8 cellular contexts compared by ENCODE assay signal in genomic region chr3:45995370-45996192, GRCh38. TPM values are rescaled to one million over a fixed set of nuclear protein-coding genes. Genes with fewer than 3 reads are reported as not detected.
DNase-seq lines count a peak whose midpoint lies in the region; ATAC-seq, FAIRE-seq and TF ChIP-seq lines count a peak whose summit lies in the region.

Gene FYCO1, minus strand, starts transcription at chr3:45995824. Its CDS starts 10,914 bp downstream, at chr3:45984910.

- peak within 1 kb of the TSS; percentile 29 for H3K27ac ChIP-seq in smooth muscle cell (ENCODE audit: low read depth)

- no peaks in the 10 kb centered on the region for H4K20me1 ChIP-seq in smooth muscle cell (ENCODE audit: low read depth)

- H3K9me3 ChIP-seq in smooth muscle cell (replicated peaks; ENCODE audit: low read depth): no peaks in the 10 kb centered on the region

- DNase-seq in A172 (ENCODE audit: low spot score): peak; percentile 73
- DNase-seq in NCI-H2227 (lab: John Stamatoyannopoulos, UW; ENCODE audit: unreplicated experiment): peak; percentile 82
- peak; percentile 94 for DNase-seq in WTC11 (ENCODE audit: low spot score)
- peak; percentile 70 for DNase-seq in bronchial epithelial cell (ENCODE audit: low read depth)
- DNase-seq in iPS-NIHi7 (ENCODE audit: extremely low spot score): peak; percentile 97
- peak; percentile 62 for DNase-seq in smooth muscle cell (lab: John Stamatoyannopoulos, UW; ENCODE audit: unreplicated experiment)

- H3K9me3 Mint-ChIP-seq in WTC11: no peaks in the 10 kb centered on the region

- H3K36me3 ChIP-seq in bronchial epithelial cell (ENCODE audit: control insufficient read depth, insufficient read depth, low read length) (no peaks in the 10 kb centered on the region), smooth muscle cell (ENCODE audit: low read depth) (no peaks in the 10 kb centered on the region)

- WGBS in smooth muscle cell (ENCODE audit: low lambda C conversion rate): 5% methylated on average over 48 of the region's 62 CpGs

- peak within 1 kb of the TSS; percentile 81 for H3K4me3 Mint-ChIP-seq in WTC11

- ATAC-seq in HG03064 (IDR thresholded peaks at IDR 0.05; ENCODE audit: low read depth, unreplicated experiment): peak; percentile 84
- ATAC-seq in WTC11: peak; percentile 88

- peak within 1 kb of the TSS; percentile 100 for H3K4me2 ChIP-seq in smooth muscle cell

- no peak for FAIRE-seq in bronchial epithelial cell (lab: Jason Lieb, UNC)

- H3K27me3 ChIP-seq in bronchial epithelial cell (ENCODE audit: control insufficient read depth, insufficient read depth, low read length) (no peaks in the 10 kb centered on the region), smooth muscle cell (ENCODE audit: low read depth) (no peaks in the 10 kb centered on the region)

- POLR2A ChIA-PET in WTC11 (lab: Charles Lee): no interaction called here

- H3K4me1 ChIP-seq in smooth muscle cell (ENCODE audit: low read depth): peaks cover 12% of the 10 kb centered on the region

- H3K27ac Mint-ChIP-seq in WTC11: peak within 1 kb of the TSS; percentile 49; the same call in 1 of the 2 replicates

- peak within 1 kb of the TSS; percentile 83 for H3K9ac ChIP-seq in smooth muscle cell (ENCODE audit: low read depth)

- H3K4me3 ChIP-seq in bronchial epithelial cell (ENCODE audit: low read depth, low read length) (peak within 1 kb of the TSS; percentile 48), smooth muscle cell (peak within 1 kb of the TSS; percentile 96)

- H3F3A ChIP-seq in smooth muscle cell (ENCODE audit: low read depth): no peaks in the 10 kb centered on the region

- CTCF ChIA-PET in WTC11 (lab: Charles Lee): interaction anchor here (1.0 to 2.2 kb wide), 4 partner anchors 57 to 432 kb away, joined by 3 to 13 read pairs (median 6); no protein-coding TSS in a partner anchor

- peaks cover 42% of the 10 kb centered on the region for H3K4me1 Mint-ChIP-seq in WTC11

- peaks cover 6% of the 10 kb centered on the region for H3K79me2 ChIP-seq in smooth muscle cell (ENCODE audit: low read depth)

- H3K36me3 Mint-ChIP-seq in WTC11: peaks cover 6% of the 10 kb centered on the region; the same call in 1 of the 2 replicates

- peaks cover 15% of the 10 kb centered on the region for H3K27me3 Mint-ChIP-seq in WTC11 (ENCODE audit: low read depth)

- H2AFZ ChIP-seq in smooth muscle cell (ENCODE audit: low read depth): peak within 1 kb of the TSS; percentile 100

- TF ChIP-seq CTCF in WTC11 (IDR thresholded peaks at IDR 0.05): no peak
- TF ChIP-seq CTCF in bronchial epithelial cell (IDR thresholded peaks at IDR 0.05; ENCODE audit: insufficient read depth, low read length, severe bottlenecking): no peak
- no peak for TF ChIP-seq CTCF in smooth muscle cell (IDR thresholded peaks at IDR 0.05; ENCODE audit: borderline replicate concordance, insufficient read depth, poor library complexity, severe bottlenecking)

- TF ChIP-seq POLR2A in GM18526 (IDR thresholded peaks at IDR 0.05; ENCODE audit: extremely low read depth, insufficient read length): peak; percentile 75

TF ChIP-seq in WTC11, 78 proteins besides CTCF, POLR2A, EP300 and RAD21 (continues in another document):
- TF ChIP-seq ZNF281 (CRISPR knock-in tag; IDR thresholded peaks at IDR 0.05) (no peak), MLX (CRISPR knock-in tag; IDR thresholded peaks at IDR 0.05) (no peak), ZNF232 (CRISPR knock-in tag; IDR thresholded peaks at IDR 0.05) (peak; percentile 42; the same call in 1 of the 2 replicates), NFE2L1 (CRISPR knock-in tag; IDR thresholded peaks at IDR 0.05) (no peak), ZNF317 (CRISPR knock-in tag; IDR thresholded peaks at IDR 0.05; ENCODE audit: borderline replicate concordance, low read depth) (no peak), GRHL2 (CRISPR knock-in tag; IDR thresholded peaks at IDR 0.05; ENCODE audit: insufficient replicate concordance, severe bottlenecking) (no peak), USF1 (CRISPR knock-in tag; IDR thresholded peaks at IDR 0.05) (peak; percentile 49; the same call in 1 of the 2 replicates), TCF7 (CRISPR knock-in tag; IDR thresholded peaks at IDR 0.05; ENCODE audit: low read depth) (no peak), GABPB1 (CRISPR knock-in tag; IDR thresholded peaks at IDR 0.05) (peak; percentile 64), ZNF121 (CRISPR knock-in tag; IDR thresholded peaks at IDR 0.05) (no peak), MAX (CRISPR knock-in tag; IDR thresholded peaks at IDR 0.05) (peak; percentile 74), ZNF671 (CRISPR knock-in tag; IDR thresholded peaks at IDR 0.05) (no peak), CREM (CRISPR knock-in tag; IDR thresholded peaks at IDR 0.05) (peak; percentile 52; the same call in 1 of the 2 replicates)
- TF ChIP-seq, protein P1, sequence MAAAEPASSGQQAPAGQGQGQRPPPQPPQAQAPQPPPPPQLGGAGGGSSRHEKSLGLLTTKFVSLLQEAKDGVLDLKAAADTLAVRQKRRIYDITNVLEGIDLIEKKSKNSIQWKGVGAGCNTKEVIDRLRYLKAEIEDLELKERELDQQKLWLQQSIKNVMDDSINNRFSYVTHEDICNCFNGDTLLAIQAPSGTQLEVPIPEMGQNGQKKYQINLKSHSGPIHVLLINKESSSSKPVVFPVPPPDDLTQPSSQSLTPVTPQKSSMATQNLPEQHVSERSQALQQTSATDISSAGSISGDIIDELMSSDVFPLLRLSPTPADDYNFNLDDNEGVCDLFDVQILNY (CRISPR knock-in tag; IDR thresholded peaks at IDR 0.05): peak; percentile 40; the same call in 1 of the 2 replicates

RNA-seq across cellular contexts. Expression of gene FYCO1, which starts in this region (rescaled TPM):
- 6.3 and 7.3 TPM in 2 replicates for total RNA-seq in A172 (2014; rRNA removed; shearing (Covaris generic))
- 12.1 to 13.9 TPM (median 12.8 TPM) in 3 replicates for total RNA-seq in WTC11 (2021)
- total RNA-seq in bronchial epithelial cell: 7.9 and 18.1 TPM in 2 replicates
- 19.0 and 20.9 TPM in 2 replicates for total RNA-seq in smooth muscle cell
- polyA plus RNA-seq in smooth muscle cell: 4.5 and 7.4 TPM in 2 replicates

Comparison
In these comparisons a context has a peak if more than half of its experiments do, and no peak if none do; other contexts are left out.
1. Peak in every context shown above with its lines: DNase-seq, ATAC-seq, H3K4me3 ChIP-seq and H3K27ac ChIP-seq.